In genomic region chr5:5063533-5063953, GRCh38 we compare ENCODE assay signal across 1 cellular context.
TF ChIP-seq lines count a peak whose summit lies in the region.

No MANE protein-coding gene starts in this region.

TF ChIP-seq in GM12878, 131 proteins besides CTCF, POLR2A, EP300 and RAD21 (continued from another document):
- TF ChIP-seq, protein P1, sequence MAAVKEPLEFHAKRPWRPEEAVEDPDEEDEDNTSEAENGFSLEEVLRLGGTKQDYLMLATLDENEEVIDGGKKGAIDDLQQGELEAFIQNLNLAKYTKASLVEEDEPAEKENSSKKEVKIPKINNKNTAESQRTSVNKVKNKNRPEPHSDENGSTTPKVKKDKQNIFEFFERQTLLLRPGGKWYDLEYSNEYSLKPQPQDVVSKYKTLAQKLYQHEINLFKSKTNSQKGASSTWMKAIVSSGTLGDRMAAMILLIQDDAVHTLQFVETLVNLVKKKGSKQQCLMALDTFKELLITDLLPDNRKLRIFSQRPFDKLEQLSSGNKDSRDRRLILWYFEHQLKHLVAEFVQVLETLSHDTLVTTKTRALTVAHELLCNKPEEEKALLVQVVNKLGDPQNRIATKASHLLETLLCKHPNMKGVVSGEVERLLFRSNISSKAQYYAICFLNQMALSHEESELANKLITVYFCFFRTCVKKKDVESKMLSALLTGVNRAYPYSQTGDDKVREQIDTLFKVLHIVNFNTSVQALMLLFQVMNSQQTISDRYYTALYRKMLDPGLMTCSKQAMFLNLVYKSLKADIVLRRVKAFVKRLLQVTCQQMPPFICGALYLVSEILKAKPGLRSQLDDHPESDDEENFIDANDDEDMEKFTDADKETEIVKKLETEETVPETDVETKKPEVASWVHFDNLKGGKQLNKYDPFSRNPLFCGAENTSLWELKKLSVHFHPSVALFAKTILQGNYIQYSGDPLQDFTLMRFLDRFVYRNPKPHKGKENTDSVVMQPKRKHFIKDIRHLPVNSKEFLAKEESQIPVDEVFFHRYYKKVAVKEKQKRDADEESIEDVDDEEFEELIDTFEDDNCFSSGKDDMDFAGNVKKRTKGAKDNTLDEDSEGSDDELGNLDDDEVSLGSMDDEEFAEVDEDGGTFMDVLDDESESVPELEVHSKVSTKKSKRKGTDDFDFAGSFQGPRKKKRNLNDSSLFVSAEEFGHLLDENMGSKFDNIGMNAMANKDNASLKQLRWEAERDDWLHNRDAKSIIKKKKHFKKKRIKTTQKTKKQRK (IDR thresholded peaks at IDR 0.05; ENCODE audit: low read depth, low read length), result no peak
- TF ChIP-seq BCL11A (IDR thresholded peaks at IDR 0.05; ENCODE audit: low read depth, low read length), result no peak
- peak; percentile 61 for TF ChIP-seq MEF2B (IDR thresholded peaks at IDR 0.05; ENCODE audit: partially characterized antibody, poor library complexity, severe bottlenecking)
- no peak for TF ChIP-seq YBX1 (IDR thresholded peaks at IDR 0.05)
- TF ChIP-seq POLR2AphosphoS2 (IDR thresholded peaks at IDR 0.05; ENCODE audit: low read depth, low read length), result no peak
- TF ChIP-seq EED (IDR thresholded peaks at IDR 0.05; ENCODE audit: low read depth), result peak; percentile 36
- peak; percentile 41; the same call in 1 of the 2 replicates for TF ChIP-seq SMC3 (IDR thresholded peaks at IDR 0.05; ENCODE audit: borderline replicate concordance, low read length)
- TF ChIP-seq CHD1 (IDR thresholded peaks at IDR 0.05; ENCODE audit: low read depth, low read length), result no peak
- peak; percentile 32; the same call in 1 of the 2 replicates for TF ChIP-seq RUNX3 (IDR thresholded peaks at IDR 0.05; ENCODE audit: low read length)
- TF ChIP-seq, protein P2, sequence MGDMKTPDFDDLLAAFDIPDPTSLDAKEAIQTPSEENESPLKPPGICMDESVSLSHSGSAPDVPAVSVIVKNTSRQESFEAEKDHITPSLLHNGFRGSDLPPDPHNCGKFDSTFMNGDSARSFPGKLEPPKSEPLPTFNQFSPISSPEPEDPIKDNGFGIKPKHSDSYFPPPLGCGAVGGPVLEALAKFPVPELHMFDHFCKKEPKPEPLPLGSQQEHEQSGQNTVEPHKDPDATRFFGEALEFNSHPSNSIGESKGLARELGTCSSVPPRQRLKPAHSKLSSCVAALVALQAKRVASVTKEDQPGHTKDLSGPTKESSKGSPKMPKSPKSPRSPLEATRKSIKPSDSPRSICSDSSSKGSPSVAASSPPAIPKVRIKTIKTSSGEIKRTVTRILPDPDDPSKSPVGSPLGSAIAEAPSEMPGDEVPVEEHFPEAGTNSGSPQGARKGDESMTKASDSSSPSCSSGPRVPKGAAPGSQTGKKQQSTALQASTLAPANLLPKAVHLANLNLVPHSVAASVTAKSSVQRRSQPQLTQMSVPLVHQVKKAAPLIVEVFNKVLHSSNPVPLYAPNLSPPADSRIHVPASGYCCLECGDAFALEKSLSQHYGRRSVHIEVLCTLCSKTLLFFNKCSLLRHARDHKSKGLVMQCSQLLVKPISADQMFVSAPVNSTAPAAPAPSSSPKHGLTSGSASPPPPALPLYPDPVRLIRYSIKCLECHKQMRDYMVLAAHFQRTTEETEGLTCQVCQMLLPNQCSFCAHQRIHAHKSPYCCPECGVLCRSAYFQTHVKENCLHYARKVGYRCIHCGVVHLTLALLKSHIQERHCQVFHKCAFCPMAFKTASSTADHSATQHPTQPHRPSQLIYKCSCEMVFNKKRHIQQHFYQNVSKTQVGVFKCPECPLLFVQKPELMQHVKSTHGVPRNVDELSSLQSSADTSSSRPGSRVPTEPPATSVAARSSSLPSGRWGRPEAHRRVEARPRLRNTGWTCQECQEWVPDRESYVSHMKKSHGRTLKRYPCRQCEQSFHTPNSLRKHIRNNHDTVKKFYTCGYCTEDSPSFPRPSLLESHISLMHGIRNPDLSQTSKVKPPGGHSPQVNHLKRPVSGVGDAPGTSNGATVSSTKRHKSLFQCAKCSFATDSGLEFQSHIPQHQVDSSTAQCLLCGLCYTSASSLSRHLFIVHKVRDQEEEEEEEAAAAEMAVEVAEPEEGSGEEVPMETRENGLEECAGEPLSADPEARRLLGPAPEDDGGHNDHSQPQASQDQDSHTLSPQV (IDR thresholded peaks at IDR 0.05), result no peak
- TF ChIP-seq SREBF1 (IDR thresholded peaks at IDR 0.05; ENCODE audit: low read length), result no peak
- no peak for TF ChIP-seq JUND (IDR thresholded peaks at IDR 0.05; ENCODE audit: low read depth, low read length)
- TF ChIP-seq, protein P3, sequence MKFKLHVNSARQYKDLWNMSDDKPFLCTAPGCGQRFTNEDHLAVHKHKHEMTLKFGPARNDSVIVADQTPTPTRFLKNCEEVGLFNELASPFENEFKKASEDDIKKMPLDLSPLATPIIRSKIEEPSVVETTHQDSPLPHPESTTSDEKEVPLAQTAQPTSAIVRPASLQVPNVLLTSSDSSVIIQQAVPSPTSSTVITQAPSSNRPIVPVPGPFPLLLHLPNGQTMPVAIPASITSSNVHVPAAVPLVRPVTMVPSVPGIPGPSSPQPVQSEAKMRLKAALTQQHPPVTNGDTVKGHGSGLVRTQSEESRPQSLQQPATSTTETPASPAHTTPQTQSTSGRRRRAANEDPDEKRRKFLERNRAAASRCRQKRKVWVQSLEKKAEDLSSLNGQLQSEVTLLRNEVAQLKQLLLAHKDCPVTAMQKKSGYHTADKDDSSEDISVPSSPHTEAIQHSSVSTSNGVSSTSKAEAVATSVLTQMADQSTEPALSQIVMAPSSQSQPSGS (IDR thresholded peaks at IDR 0.05; ENCODE audit: low read length), result peak; percentile 28; the same call in 1 of the 2 replicates
TF ChIP-seq in GM12878: peak in this region for 9.
